In the genomic region with DNA sequence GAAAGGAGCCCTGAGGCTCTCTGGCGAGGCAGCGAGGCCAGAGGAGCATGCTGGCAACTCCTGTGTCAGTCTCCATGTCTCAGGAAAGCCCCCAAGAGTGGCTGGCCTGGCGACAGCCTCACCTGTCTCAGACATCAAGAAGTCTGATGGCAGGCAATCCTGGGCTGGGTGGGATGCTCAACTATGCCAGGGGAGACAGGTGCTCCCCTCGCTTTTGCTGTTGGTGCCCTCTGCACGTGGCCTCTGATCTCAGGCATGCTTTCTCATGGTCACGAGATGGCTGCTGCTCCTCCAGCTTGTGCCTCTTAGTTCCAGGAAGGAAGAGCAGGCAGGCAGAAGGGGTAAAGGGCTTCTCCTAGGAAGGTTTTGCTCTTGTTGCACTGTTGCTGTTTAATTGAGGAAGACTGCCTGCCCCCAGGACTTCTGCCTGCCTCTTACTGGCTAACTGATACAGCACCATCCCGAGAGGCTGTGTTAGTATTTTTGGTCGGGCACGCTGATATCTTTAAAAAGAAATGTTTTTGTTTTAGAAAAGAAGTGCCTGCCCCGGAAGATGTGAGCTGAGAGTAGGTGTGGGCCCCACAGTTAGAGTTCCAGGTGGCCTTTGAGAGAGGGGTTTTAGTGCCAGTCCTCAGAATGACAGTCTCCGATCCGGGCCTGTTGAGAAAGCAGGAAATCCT, we compare ENCODE assay signal across 1 cellular context.
TF ChIP-seq lines count a peak whose summit lies in the region.

No MANE protein-coding gene starts in this region.

TF ChIP-seq in H1, 55 proteins besides CTCF, POLR2A, EP300 and RAD21 (continued from another document):
- TF ChIP-seq USF2 (IDR thresholded peaks at IDR 0.05; ENCODE audit: low read length), result no peak
- TF ChIP-seq BRCA1 (IDR thresholded peaks at IDR 0.05; ENCODE audit: low read depth, low read length), result no peak
- no peak for TF ChIP-seq SP2 (IDR thresholded peaks at IDR 0.05; ENCODE audit: low read length)
- TF ChIP-seq RFX5 (IDR thresholded peaks at IDR 0.05; ENCODE audit: borderline replicate concordance, low read depth, low read length), result no peak
- no peak for TF ChIP-seq CBX5 (IDR thresholded peaks at IDR 0.05; ENCODE audit: low read depth, low read length)
- TF ChIP-seq NRF1 (IDR thresholded peaks at IDR 0.05; ENCODE audit: low read depth, low read length), result no peak
- TF ChIP-seq CTBP2 (IDR thresholded peaks at IDR 0.05; ENCODE audit: borderline replicate concordance, insufficient read depth, insufficient read length, low read length), result no peak
- no peak for TF ChIP-seq RNF2 (IDR thresholded peaks at IDR 0.05; ENCODE audit: borderline replicate concordance, low read depth, low read length, missing control alignments, poor library complexity, severe bottlenecking)
- no peak for TF ChIP-seq RXRA (IDR thresholded peaks at IDR 0.05; ENCODE audit: insufficient read depth, low read depth, low read length)
